8 cellular contexts compared by ENCODE assay signal in the genomic region with DNA sequence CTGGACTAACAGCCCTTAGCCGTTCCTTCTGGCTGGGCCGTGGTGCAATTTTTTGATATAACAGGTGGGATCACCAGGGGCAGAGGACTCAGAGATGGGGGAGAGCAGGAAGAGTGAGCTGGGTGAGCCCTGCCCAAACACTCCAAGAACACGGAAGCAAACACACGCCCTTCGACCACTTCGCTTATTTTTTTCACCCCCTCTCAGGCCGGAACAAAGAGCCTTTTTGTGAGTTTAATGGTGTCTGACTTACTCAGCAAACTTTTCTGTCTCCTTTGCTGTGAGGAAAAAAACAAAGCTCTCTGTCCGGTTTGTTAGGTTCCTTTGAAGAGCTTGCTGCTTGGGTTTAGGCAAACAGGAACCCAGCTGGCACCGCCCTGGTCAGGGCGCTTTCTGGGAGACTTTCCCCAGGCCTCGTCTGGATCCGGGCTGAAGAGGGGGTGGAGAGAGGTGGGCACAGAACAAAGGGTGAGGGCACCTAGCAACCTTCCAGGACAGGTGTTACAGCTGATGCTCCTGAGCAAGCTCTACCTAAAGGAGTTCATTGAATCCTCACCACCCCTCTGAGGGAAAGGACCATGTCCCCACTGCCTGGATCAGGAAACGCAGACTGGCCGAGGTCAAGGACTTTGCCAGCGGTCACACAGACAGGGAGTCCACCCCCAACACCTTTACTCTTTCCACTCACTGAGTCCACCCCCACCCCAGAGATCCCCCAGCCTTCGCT. TPM values are rescaled to one million over a fixed set of nuclear protein-coding genes. Genes with fewer than 3 reads are reported as not detected.
DNase-seq lines count a peak whose midpoint lies in the region; ATAC-seq and TF ChIP-seq lines count a peak whose summit lies in the region.
"Had no signal": no experiment of that assay in that cellular context is flagged by ENCODE, and none has a peak within 500 bp of the region (broad histone marks: within the 10 kb centered on the region; RNA-seq: fewer than 3 reads in every experiment).

No MANE protein-coding gene starts in this region.

- H3K4me1 ChIP-seq in ascending aorta (peaks cover 22 to 51% of the 10 kb centered on the region in 2 donors), testis (peaks cover 22% of the 10 kb centered on the region)

- no peak for ATAC-seq in HG02763 (IDR thresholded peaks at IDR 0.05; ENCODE audit: unreplicated experiment)

- peak; percentile 80 for DNase-seq in LoVo (ENCODE audit: low spot score)
- peak in 1 of 2 donors; percentile 6 for DNase-seq in ascending aorta (ENCODE audit: low spot score in 2 of 2)
- DNase-seq in kidney glomerular epithelial cell (lab: John Stamatoyannopoulos, UW): peak; percentile 39
- no peak for DNase-seq in testis
- DNase-seq in NCI-H1436 (lab: John Stamatoyannopoulos, UW): no peak
- no peak for DNase-seq in NCI-H2227 treated with DMSO at 0.1 percent for 48 hours (lab: John Stamatoyannopoulos, UW)
- DNase-seq: NCI-H446 had no signal

- TF ChIP-seq POLR2A in testis (IDR thresholded peaks at IDR 0.05): no peak

- no peaks in the 10 kb centered on the region for H3K9me3 ChIP-seq in ascending aorta
- no peaks in the 10 kb centered on the region for H3K9me3 ChIP-seq in testis

- H3K27ac ChIP-seq in ascending aorta: peak overlapping the region; percentile 93
- H3K27ac ChIP-seq in testis: peak overlapping the region; percentile 22 to 74

- 41 to 47% methylated on average over 15 to 16 of the region's 16 CpGs for WGBS in testis, 2 donors

- H3K36me3 ChIP-seq in ascending aorta (no peaks in the 10 kb centered on the region), testis (ENCODE audit: low read depth, missing control alignments) (no peaks in the 10 kb centered on the region)

- H3K27me3 ChIP-seq in ascending aorta (no peaks in the 10 kb centered on the region), testis (no peaks in the 10 kb centered on the region)

- intact Hi-C loops in ascending aorta (cut with DNase I): loop anchor here (1.0 to 5.0 kb wide), 2 partner anchors 13 to 101 kb away; no protein-coding TSS in a partner anchor
- intact Hi-C loops in testis (cut with DNase I; ENCODE audit: low total_unique reads): no loop called here

- TF ChIP-seq CTCF in ascending aorta (IDR thresholded peaks at IDR 0.05): no peak
- TF ChIP-seq CTCF in testis (IDR thresholded peaks at IDR 0.05): no peak

- H3K4me3 ChIP-seq in ascending aorta (peak overlapping the region; percentile 16 to 43), testis (no peak overlapping the region)

RNA-seq across cellular contexts. Expression of a gene that starts 23.3 kb away (rescaled TPM):
- total RNA-seq in ascending aorta: not detected
- total RNA-seq in testis: under 1 TPM; 0.19 to 0.63 TPM
- 1.5 TPM for polyA plus RNA-seq in testis (ENCODE audit: insufficient read depth, low read depth, low replicate concordance)

RNA-seq across cellular contexts. Expression of a gene that starts 48.7 kb away (rescaled TPM):
- total RNA-seq in ascending aorta: not detected
- under 1 TPM in 1 of 2 donors, not detected in 1; 0.50 TPM for total RNA-seq in testis
- not detected for polyA plus RNA-seq in testis (ENCODE audit: insufficient read depth, low read depth, low replicate concordance)

Comparison
In these comparisons a context has a peak if more than half of its experiments do, and no peak if none do; other contexts are left out.
1. DNase-seq: peak in LoVo (single experiment) and kidney glomerular epithelial cell (single experiment); none in testis (single experiment), NCI-H1436 (single experiment) and NCI-H2227 treated with DMSO at 0.1 percent for 48 hours (single experiment).
2. H3K4me3 ChIP-seq: peak in ascending aorta (2 of 2); none in testis (0 of 2).